In genomic region chr19:5681446-5682292, GRCh38 we compare ENCODE assay signal across 8 cellular contexts. TPM values are rescaled to one million over a fixed set of nuclear protein-coding genes. Genes with fewer than 3 reads are reported as not detected.
DNase-seq lines count a peak whose midpoint lies in the region; ATAC-seq and TF ChIP-seq lines count a peak whose summit lies in the region.

No MANE protein-coding gene starts in this region.

- no peak overlapping the region for H3K27ac ChIP-seq in left lung
- peak overlapping the region; percentile 87 for H3K27ac ChIP-seq in temporal lobe (ENCODE audit: low read depth, low read length)

- DNase-seq in activated CD4-positive, alpha-beta T cell treated with anti-CD3 and anti-CD28 coated beads, Interleukin-2, amount 10 ng/mL, durations not matched to agents 24 days and 14 days = peak; percentile 62
- DNase-seq in activated CD4-positive, alpha-beta T cell treated with anti-CD3 and anti-CD28 coated beads for 48 hours = no peak
- DNase-seq in adipocyte (ENCODE audit: low read depth) (no peak), left lung (peak in 1 of 2 donors; percentile 33), NCI-H146 (lab: John Stamatoyannopoulos, UW) (no peak)
- no peak for DNase-seq in stimulated activated CD4-positive, alpha-beta T cell treated with anti-CD3 and anti-CD28 coated beads, Interleukin-4, amount 100 ng/mL, for 4 hours

- H3K4me3 ChIP-seq in adipocyte (ENCODE audit: low read length) (peak overlapping the region; percentile 95), left lung (peak overlapping the region; percentile 65 to 83)

- no peak for TF ChIP-seq CTCF in left lung (IDR thresholded peaks at IDR 0.05)

- ATAC-seq in left lung (no peak), GM19328 (IDR thresholded peaks at IDR 0.05; ENCODE audit: unreplicated experiment) (no peak)

- H3K9me3 ChIP-seq in adipocyte (ENCODE audit: control insufficient read depth, low read length) = no peaks in the 10 kb centered on the region
- H3K9me3 ChIP-seq in left lung = no peaks in the 10 kb centered on the region

- H3K4me3 Mint-ChIP-seq in activated CD4-positive, alpha-beta T cell treated with anti-CD3 and anti-CD28 coated beads, Interleukin-2, amount 10 ng/mL, durations not matched to agents 24 days and 14 days = peak overlapping the region; percentile 99

- H3K9me3 Mint-ChIP-seq in activated CD4-positive, alpha-beta T cell treated with anti-CD3 and anti-CD28 coated beads, Interleukin-2, amount 10 ng/mL, durations not matched to agents 24 days and 14 days = no peaks in the 10 kb centered on the region

- H3K27me3 Mint-ChIP-seq in activated CD4-positive, alpha-beta T cell treated with anti-CD3 and anti-CD28 coated beads, Interleukin-2, amount 10 ng/mL, durations not matched to agents 24 days and 14 days = peaks cover 7% of the 10 kb centered on the region

- H3K27me3 ChIP-seq in adipocyte (replicated peaks; ENCODE audit: control insufficient read depth, insufficient read depth, low read length) (no peaks in the 10 kb centered on the region), left lung (no peaks in the 10 kb centered on the region)

- H3K27ac Mint-ChIP-seq in activated CD4-positive, alpha-beta T cell treated with anti-CD3 and anti-CD28 coated beads, Interleukin-2, amount 10 ng/mL, durations not matched to agents 24 days and 14 days = peak overlapping the region; percentile 64

- H3K4me1 Mint-ChIP-seq in activated CD4-positive, alpha-beta T cell treated with anti-CD3 and anti-CD28 coated beads, Interleukin-2, amount 10 ng/mL, durations not matched to agents 24 days and 14 days = peaks cover 25% of the 10 kb centered on the region

- peak overlapping the region; percentile 92 for H3K9ac ChIP-seq in adipocyte (ENCODE audit: low read length)

- H3K36me3 Mint-ChIP-seq in activated CD4-positive, alpha-beta T cell treated with anti-CD3 and anti-CD28 coated beads, Interleukin-2, amount 10 ng/mL, durations not matched to agents 24 days and 14 days (ENCODE audit: low read depth) = peaks cover 4% of the 10 kb centered on the region

- intact Hi-C loops in activated CD4-positive, alpha-beta T cell treated with anti-CD3 and anti-CD28 coated beads, Interleukin-2, amount 10 ng/mL, durations not matched to agents 24 days and 14 days (cut with micrococcal nuclease) = loop anchor here (10.0 kb wide), 1 partner anchor 957 kb away; the partner anchor contains the start of gene DPP9
- intact Hi-C loops in left lung (cut with DNase I) = no loop called here

- H3K4me1 ChIP-seq in adipocyte (ENCODE audit: control insufficient read depth, insufficient read depth, low read length) = peaks cover 6% of the 10 kb centered on the region
- peaks cover 6 to 23% of the 10 kb centered on the region in 2 donors for H3K4me1 ChIP-seq in left lung

- H3K36me3 ChIP-seq in adipocyte (ENCODE audit: control insufficient read depth, insufficient read depth, low read length, severe bottlenecking) = no peaks in the 10 kb centered on the region
- H3K36me3 ChIP-seq in left lung = peaks cover 0 to 20% of the 10 kb centered on the region in 2 donors

RNA-seq across cellular contexts. Expression of gene HSD11B1L, which starts 0.8 kb away (rescaled TPM):
- total RNA-seq in activated CD4-positive, alpha-beta T cell treated with anti-CD3 and anti-CD28 coated beads, Interleukin-2, amount 10 ng/mL, durations not matched to agents 24 days and 14 days = 2.2 and 2.6 TPM in 2 replicates
- total RNA-seq in left lung (10 to 100 TPM in 1 of 2 donors, 1 to 10 TPM in 1; 5.8 to 10.4 TPM), temporal lobe (23.4 TPM)

RNA-seq across cellular contexts. Expression of gene MICOS13, which starts 1.4 kb away (rescaled TPM):
- total RNA-seq in activated CD4-positive, alpha-beta T cell treated with anti-CD3 and anti-CD28 coated beads, Interleukin-2, amount 10 ng/mL, durations not matched to agents 24 days and 14 days = 56.2 and 63.4 TPM in 2 replicates
- total RNA-seq in left lung (10 to 100 TPM; 46.7 to 63.3 TPM), temporal lobe (14.8 TPM)

RNA-seq across cellular contexts. Expression of gene RPL36, which starts 8.4 kb away (rescaled TPM):
- total RNA-seq in activated CD4-positive, alpha-beta T cell treated with anti-CD3 and anti-CD28 coated beads, Interleukin-2, amount 10 ng/mL, durations not matched to agents 24 days and 14 days = 1,117 and 1,132 TPM in 2 replicates
- total RNA-seq in left lung (100 to 1,000 TPM; 606 to 680 TPM), temporal lobe (201 TPM)

RNA-seq across cellular contexts. Expression of gene LONP1, which starts 38.3 kb away (rescaled TPM):
- 220 and 240 TPM in 2 replicates for total RNA-seq in activated CD4-positive, alpha-beta T cell treated with anti-CD3 and anti-CD28 coated beads, Interleukin-2, amount 10 ng/mL, durations not matched to agents 24 days and 14 days
- total RNA-seq in left lung (10 to 100 TPM; 79.5 to 93.9 TPM), temporal lobe (37.4 TPM)

RNA-seq across cellular contexts. Expression of gene CATSPERD, which starts 38.8 kb away (rescaled TPM):
- total RNA-seq in activated CD4-positive, alpha-beta T cell treated with anti-CD3 and anti-CD28 coated beads, Interleukin-2, amount 10 ng/mL, durations not matched to agents 24 days and 14 days = not detected in 2 replicates
- total RNA-seq in left lung (1 to 10 TPM in 1 of 2 donors, not detected in 1; 2.7 TPM), temporal lobe (0.25 TPM)
